ENCODE assay signal across 1 cellular context in the genomic region with DNA sequence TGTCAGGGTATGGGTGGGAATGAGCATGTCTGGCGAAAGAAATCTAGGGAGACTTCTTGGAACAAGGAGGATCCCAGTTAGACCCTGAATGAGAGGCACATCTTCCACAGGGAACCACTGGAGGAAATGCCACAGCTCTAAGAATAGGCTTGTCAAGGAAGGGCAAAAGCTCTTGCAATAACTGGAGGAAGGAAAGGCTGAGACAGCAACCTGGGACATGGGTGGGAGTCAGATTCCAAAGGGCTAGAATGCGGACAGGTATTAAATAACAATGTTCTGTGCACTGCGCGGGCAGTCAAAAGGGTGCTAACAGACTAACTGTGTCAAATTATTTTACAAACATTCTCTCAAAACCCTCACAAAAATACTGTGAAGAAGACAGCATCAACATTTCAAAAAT.
TF ChIP-seq lines count a peak whose summit lies in the region.

No MANE protein-coding gene starts in this region.

TF ChIP-seq in neural cell, 6 proteins besides CTCF, POLR2A, EP300 and RAD21:
- no peak for TF ChIP-seq SMC3 (conservative IDR thresholded peaks at IDR 0.05; ENCODE audit: poor library complexity)
- TF ChIP-seq POLR2AphosphoS5 (IDR thresholded peaks at IDR 0.05): no peak
- TF ChIP-seq TAF1 (IDR thresholded peaks at IDR 0.05; ENCODE audit: low read depth): no peak
- TF ChIP-seq MXI1 (conservative IDR thresholded peaks at IDR 0.05; ENCODE audit: poor library complexity, severe bottlenecking): no peak
- TF ChIP-seq, protein P1, sequence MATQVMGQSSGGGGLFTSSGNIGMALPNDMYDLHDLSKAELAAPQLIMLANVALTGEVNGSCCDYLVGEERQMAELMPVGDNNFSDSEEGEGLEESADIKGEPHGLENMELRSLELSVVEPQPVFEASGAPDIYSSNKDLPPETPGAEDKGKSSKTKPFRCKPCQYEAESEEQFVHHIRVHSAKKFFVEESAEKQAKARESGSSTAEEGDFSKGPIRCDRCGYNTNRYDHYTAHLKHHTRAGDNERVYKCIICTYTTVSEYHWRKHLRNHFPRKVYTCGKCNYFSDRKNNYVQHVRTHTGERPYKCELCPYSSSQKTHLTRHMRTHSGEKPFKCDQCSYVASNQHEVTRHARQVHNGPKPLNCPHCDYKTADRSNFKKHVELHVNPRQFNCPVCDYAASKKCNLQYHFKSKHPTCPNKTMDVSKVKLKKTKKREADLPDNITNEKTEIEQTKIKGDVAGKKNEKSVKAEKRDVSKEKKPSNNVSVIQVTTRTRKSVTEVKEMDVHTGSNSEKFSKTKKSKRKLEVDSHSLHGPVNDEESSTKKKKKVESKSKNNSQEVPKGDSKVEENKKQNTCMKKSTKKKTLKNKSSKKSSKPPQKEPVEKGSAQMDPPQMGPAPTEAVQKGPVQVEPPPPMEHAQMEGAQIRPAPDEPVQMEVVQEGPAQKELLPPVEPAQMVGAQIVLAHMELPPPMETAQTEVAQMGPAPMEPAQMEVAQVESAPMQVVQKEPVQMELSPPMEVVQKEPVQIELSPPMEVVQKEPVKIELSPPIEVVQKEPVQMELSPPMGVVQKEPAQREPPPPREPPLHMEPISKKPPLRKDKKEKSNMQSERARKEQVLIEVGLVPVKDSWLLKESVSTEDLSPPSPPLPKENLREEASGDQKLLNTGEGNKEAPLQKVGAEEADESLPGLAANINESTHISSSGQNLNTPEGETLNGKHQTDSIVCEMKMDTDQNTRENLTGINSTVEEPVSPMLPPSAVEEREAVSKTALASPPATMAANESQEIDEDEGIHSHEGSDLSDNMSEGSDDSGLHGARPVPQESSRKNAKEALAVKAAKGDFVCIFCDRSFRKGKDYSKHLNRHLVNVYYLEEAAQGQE (IDR thresholded peaks at IDR 0.05; ENCODE audit: borderline replicate concordance): no peak
- no peak for TF ChIP-seq EZH2 (IDR thresholded peaks at IDR 0.05; ENCODE audit: borderline replicate concordance, insufficient read depth, low read length, poor library complexity, severe bottlenecking)
TF ChIP-seq in neural cell: peak in this region for 0.
